ENCODE assay signal across 9 cellular contexts in genomic region chr2:29013046-29013780, GRCh38. TPM values are rescaled to one million over a fixed set of nuclear protein-coding genes. Genes with fewer than 3 reads are reported as not detected.
DNase-seq lines count a peak whose midpoint lies in the region; ATAC-seq and TF ChIP-seq lines count a peak whose summit lies in the region.
"Had no signal": no experiment of that assay in that cellular context is flagged by ENCODE, and none has a peak within 500 bp of the region (broad histone marks: within the 10 kb centered on the region; RNA-seq: fewer than 3 reads in every experiment).

No MANE protein-coding gene starts in this region.

- no peak overlapping the region for H3K4me2 ChIP-seq in MM.1S (ENCODE audit: low read depth, low read length)

- no peaks in the 10 kb centered on the region for H3K9me3 ChIP-seq in CD8-positive, alpha-beta memory T cell (ENCODE audit: low read length)
- H3K9me3 ChIP-seq in left ventricle myocardium inferior (replicated peaks) (no peaks in the 10 kb centered on the region), MM.1S (replicated peaks; ENCODE audit: insufficient read depth, low read length) (no peaks in the 10 kb centered on the region)

- H3K27ac Mint-ChIP-seq in CD8-positive, alpha-beta memory T cell: peak overlapping the region; percentile 96 to 100 (median 99)
- H3K27ac Mint-ChIP-seq in activated CD8-positive, alpha-beta T cell treated with anti-CD3 and anti-CD28 coated beads for 36 hours: peak overlapping the region; percentile 97

- peaks cover 86 to 96% (median 91%) of the 10 kb centered on the region in 3 donors for H3K4me1 Mint-ChIP-seq in CD8-positive, alpha-beta memory T cell
- H3K4me1 Mint-ChIP-seq in activated CD8-positive, alpha-beta T cell treated with anti-CD3 and anti-CD28 coated beads for 36 hours (ENCODE audit: low read depth): peaks cover 88% of the 10 kb centered on the region

- no peak overlapping the region for H2AFZ ChIP-seq in MM.1S (ENCODE audit: low read length)

- H3K4me3 Mint-ChIP-seq in CD8-positive, alpha-beta memory T cell: peak overlapping the region; percentile 80 to 96 (median 88)
- H3K4me3 Mint-ChIP-seq in activated CD8-positive, alpha-beta T cell treated with anti-CD3 and anti-CD28 coated beads for 36 hours: peak overlapping the region; percentile 79

- H3K9ac ChIP-seq in MM.1S (ENCODE audit: low read length): no peak overlapping the region

- no peaks in the 10 kb centered on the region for H3K36me3 ChIP-seq in CD8-positive, alpha-beta memory T cell (ENCODE audit: insufficient read depth, low read length)
- H3K36me3 ChIP-seq in left ventricle myocardium inferior: peaks cover 4% of the 10 kb centered on the region
- no peaks in the 10 kb centered on the region for H3K36me3 ChIP-seq in MM.1S (replicated peaks; ENCODE audit: insufficient read depth, low read length)

- H3F3A ChIP-seq in MM.1S (ENCODE audit: insufficient read depth, low read length): no peaks in the 10 kb centered on the region

- peak overlapping the region; percentile 93 for H3K27ac ChIP-seq in CD8-positive, alpha-beta memory T cell (ENCODE audit: low read depth, low read length)
- H3K27ac ChIP-seq in left ventricle myocardium inferior (replicated peaks): peak overlapping the region; percentile 96
- H3K27ac ChIP-seq in MM.1S (ENCODE audit: low read length): no peak overlapping the region

- peaks cover 96% of the 10 kb centered on the region for H3K4me1 ChIP-seq in CD8-positive, alpha-beta memory T cell (ENCODE audit: insufficient read depth, low read length)
- H3K4me1 ChIP-seq in left ventricle myocardium inferior: peaks cover 79% of the 10 kb centered on the region
- no peaks in the 10 kb centered on the region for H3K4me1 ChIP-seq in MM.1S (ENCODE audit: low read length)

- POLR2A ChIA-PET in CD8-positive, alpha-beta memory T cell (lab: Charles Lee): interaction anchor here (7.0 kb wide), 1 partner anchor 103 kb away, joined by 83 read pairs; the partner anchor contains the start of gene CLIP4
- POLR2A ChIA-PET in activated CD8-positive, alpha-beta T cell treated with anti-CD3 and anti-CD28 coated beads for 36 hours (lab: Charles Lee): interaction anchor here (1.0 to 1.5 kb wide), 2 partner anchors 103 to 143 kb away, joined by 3 to 5 read pairs; partner anchors contain the start of gene TRMT61B

- intact Hi-C loops in activated CD8-positive, alpha-beta T cell treated with anti-CD3 and anti-CD28 coated beads for 36 hours (cut with micrococcal nuclease): loop anchor here (5.0 to 10.0 kb wide), 2 partner anchors 56 to 102 kb away; partner anchors contain the start of gene CLIP4
- intact Hi-C loops in left ventricle myocardium inferior (cut with micrococcal nuclease): no loop called here

- no peak for ATAC-seq in activated CD8-positive, alpha-beta T cell treated with anti-CD3 and anti-CD28 coated beads for 36 hours
- ATAC-seq in GM19467 (IDR thresholded peaks at IDR 0.05; ENCODE audit: unreplicated experiment): no peak

- no peaks in the 10 kb centered on the region for H3K27me3 ChIP-seq in CD8-positive, alpha-beta memory T cell (ENCODE audit: insufficient read depth, low read length, poor library complexity, severe bottlenecking)
- H3K27me3 ChIP-seq in left ventricle myocardium inferior (ENCODE audit: low read depth): no peaks in the 10 kb centered on the region
- no peaks in the 10 kb centered on the region for H3K27me3 ChIP-seq in MM.1S (replicated peaks; ENCODE audit: insufficient read depth, low read length)

- DNase-seq in AML-193 (lab: John Stamatoyannopoulos, UW) (peak; percentile 46 to 62), left ventricle myocardium inferior (no peak), MM.1S (no peak), hippocampal formation (lab: John Stamatoyannopoulos, UW) (no peak), GM03348 (ENCODE audit: low spot score) (no peak)
- peak in 1 of 5 donors; percentile 10 for DNase-seq in CD8-positive, alpha-beta memory T cell
- DNase-seq in activated CD8-positive, alpha-beta T cell treated with anti-CD3 and anti-CD28 coated beads for 36 hours: no peak
- DNase-seq: erythroblast had no signal

- no peak for TF ChIP-seq CTCF in activated CD8-positive, alpha-beta T cell treated with anti-CD3 and anti-CD28 coated beads for 36 hours (IDR thresholded peaks at IDR 0.05)
- TF ChIP-seq CTCF in left ventricle myocardium inferior (IDR thresholded peaks at IDR 0.05; ENCODE audit: borderline replicate concordance): no peak
- no peak for TF ChIP-seq CTCF in MM.1S (IDR thresholded peaks at IDR 0.05; ENCODE audit: low read length)

- H3K9me3 Mint-ChIP-seq in CD8-positive, alpha-beta memory T cell: no peaks in the 10 kb centered on the region
- no peaks in the 10 kb centered on the region for H3K9me3 Mint-ChIP-seq in activated CD8-positive, alpha-beta T cell treated with anti-CD3 and anti-CD28 coated beads for 36 hours

- peaks cover 0 to 6% of the 10 kb centered on the region in 2 donors for H3K27me3 Mint-ChIP-seq in CD8-positive, alpha-beta memory T cell
- H3K27me3 Mint-ChIP-seq in activated CD8-positive, alpha-beta T cell treated with anti-CD3 and anti-CD28 coated beads for 36 hours: no peaks in the 10 kb centered on the region

- H3K9me2 ChIP-seq in MM.1S (replicated peaks; ENCODE audit: insufficient read depth, low read length): no peaks in the 10 kb centered on the region

- no peaks in the 10 kb centered on the region for H4K20me1 ChIP-seq in MM.1S (ENCODE audit: insufficient read depth, low read length)

- H3K36me3 Mint-ChIP-seq in CD8-positive, alpha-beta memory T cell: peaks cover 0 to 4% (median 2%) of the 10 kb centered on the region in 3 donors
- no peaks in the 10 kb centered on the region for H3K36me3 Mint-ChIP-seq in activated CD8-positive, alpha-beta T cell treated with anti-CD3 and anti-CD28 coated beads for 36 hours (ENCODE audit: low read depth)

- CTCF ChIA-PET in CD8-positive, alpha-beta memory T cell (lab: Charles Lee): interaction anchor here (1.1 to 7.6 kb wide), 6 partner anchors 10 to 103 kb away, joined by 4 to 45 read pairs (median 10); no protein-coding TSS in a partner anchor
- CTCF ChIA-PET in activated CD8-positive, alpha-beta T cell treated with anti-CD3 and anti-CD28 coated beads for 36 hours (lab: Charles Lee): interaction anchor here (0.8 to 3.0 kb wide), 4 partner anchors 52 to 58 kb away, joined by 3 to 14 read pairs (median 4); no protein-coding TSS in a partner anchor

- no peak overlapping the region for H3K4me3 ChIP-seq in CD8-positive, alpha-beta memory T cell (ENCODE audit: low read length)
- H3K4me3 ChIP-seq in left ventricle myocardium inferior: peak overlapping the region; percentile 66
- H3K4me3 ChIP-seq in MM.1S (ENCODE audit: low read length): no peak overlapping the region

- no peaks in the 10 kb centered on the region for H3K79me2 ChIP-seq in MM.1S (ENCODE audit: low read length)

RNA-seq across cellular contexts. Expression of gene TOGARAM2, which starts 32.1 kb away (rescaled TPM):
- 1 to 10 TPM; 5.0 to 5.2 TPM for total RNA-seq in CD8-positive, alpha-beta memory T cell
- polyA plus RNA-seq in CD8-positive, alpha-beta memory T cell: 2.5 TPM
- 1 to 10 TPM; 2.3 to 2.7 TPM for total RNA-seq in activated CD8-positive, alpha-beta T cell treated with anti-CD3 and anti-CD28 coated beads for 36 hours
- total RNA-seq in left ventricle myocardium inferior: 51.9 TPM

Comparison
In these comparisons a context has a peak if more than half of its experiments do, and no peak if none do; other contexts are left out.
1. DNase-seq: peak in AML-193 (2 of 2); none in activated CD8-positive, alpha-beta T cell treated with anti-CD3 and anti-CD28 coated beads for 36 hours (single experiment), left ventricle myocardium inferior (single experiment), MM.1S (single experiment), hippocampal formation (0 of 2) and GM03348 (single experiment).